In genomic region chr18:31042391-31043181, GRCh38 we compare ENCODE assay signal across 1 cellular context.
TF ChIP-seq lines count a peak whose summit lies in the region.

TSS of gene DSC3 (minus strand) at chr18:31042742. CDS start at chr18:31042660, 82 bp downstream.

TF ChIP-seq in WTC11, 78 proteins besides CTCF, POLR2A, EP300 and RAD21 (continued from another document):
- peak; percentile 83 for TF ChIP-seq MAX (CRISPR knock-in tag; IDR thresholded peaks at IDR 0.05)
- TF ChIP-seq ZNF263 (CRISPR knock-in tag; IDR thresholded peaks at IDR 0.05; ENCODE audit: low read depth): no peak
- TF ChIP-seq ZNF425 (CRISPR knock-in tag; conservative IDR thresholded peaks at IDR 0.05): no peak
- no peak for TF ChIP-seq NFATC4 (CRISPR knock-in tag; IDR thresholded peaks at IDR 0.05)
- TF ChIP-seq TEAD4 (CRISPR knock-in tag; IDR thresholded peaks at IDR 0.05): no peak
- no peak for TF ChIP-seq NR3C1 (CRISPR knock-in tag; conservative IDR thresholded peaks at IDR 0.05; ENCODE audit: low read depth)
- no peak for TF ChIP-seq ZNF532 (CRISPR knock-in tag; IDR thresholded peaks at IDR 0.05; ENCODE audit: borderline replicate concordance)
- no peak for TF ChIP-seq ATF6 (CRISPR knock-in tag; IDR thresholded peaks at IDR 0.05)
- TF ChIP-seq ZNF396 (CRISPR knock-in tag; IDR thresholded peaks at IDR 0.05; ENCODE audit: borderline replicate concordance): no peak
- TF ChIP-seq RELA (CRISPR knock-in tag; IDR thresholded peaks at IDR 0.05; ENCODE audit: borderline replicate concordance): no peak
- TF ChIP-seq FOXP1 (CRISPR knock-in tag; IDR thresholded peaks at IDR 0.05; ENCODE audit: borderline replicate concordance): peak; percentile 66; the same call in 1 of the 2 replicates
- TF ChIP-seq GABPB1 (CRISPR knock-in tag; IDR thresholded peaks at IDR 0.05): no peak
- TF ChIP-seq ZNF281 (CRISPR knock-in tag; IDR thresholded peaks at IDR 0.05): peak; percentile 89; the same call in 1 of the 2 replicates
- TF ChIP-seq ARID4B (CRISPR knock-in tag; IDR thresholded peaks at IDR 0.05; ENCODE audit: borderline replicate concordance): no peak
- no peak for TF ChIP-seq EMX1 (CRISPR knock-in tag; IDR thresholded peaks at IDR 0.05)
- TF ChIP-seq ATF1 (CRISPR knock-in tag; IDR thresholded peaks at IDR 0.05): no peak
- TF ChIP-seq FOXK1 (CRISPR knock-in tag; IDR thresholded peaks at IDR 0.05): peak; percentile 73
- TF ChIP-seq JUN (CRISPR knock-in tag; IDR thresholded peaks at IDR 0.05): no peak
- 0 out of 2 replicates have a peak, but pooled peaks have one; percentile 13 for TF ChIP-seq ZBTB43 (CRISPR knock-in tag; IDR thresholded peaks at IDR 0.05)
- no peak for TF ChIP-seq ATF3 (CRISPR knock-in tag; conservative IDR thresholded peaks at IDR 0.05)
- TF ChIP-seq IRF2 (CRISPR knock-in tag; IDR thresholded peaks at IDR 0.05; ENCODE audit: borderline replicate concordance, low read depth): no peak
